ENCODE assay signal across 9 cellular contexts in genomic region chr14:88013750-88014349, GRCh38. TPM values are rescaled to one million over a fixed set of nuclear protein-coding genes. Genes with fewer than 3 reads are reported as not detected.
A peak's percentile ranks its signal among the peaks of the same experiment; 100 is the strongest.
DNase-seq lines count a peak whose midpoint lies in the region; ATAC-seq and TF ChIP-seq lines count a peak whose summit lies in the region.
"Had no signal": no experiment of that assay in that cellular context is flagged by ENCODE, and none has a peak within 500 bp of the region (broad histone marks: within the 10 kb centered on the region; RNA-seq: fewer than 3 reads in every experiment).

No MANE protein-coding gene starts in this region.

- peak; percentile 90 for DNase-seq in Ammon's horn (ENCODE audit: low spot score)
- peak; percentile 26 for DNase-seq in NCI-H1105 treated with DMSO at 0.1 percent for 48 hours (lab: John Stamatoyannopoulos, UW)
- peak; percentile 15 for DNase-seq in SKM-1 (lab: John Stamatoyannopoulos, UW; ENCODE audit: unreplicated experiment)
- peak; percentile 68 for DNase-seq in dedifferentiated amniotic fluid mesenchymal stem cell (ENCODE audit: extremely low spot score)
- DNase-seq in stimulated activated naive B cell treated with anti-CD40 and anti-IgM and Interleukin-4, amounts not matched to agents 10 μg/mL and 1 μg/mL and 100 μg/mL, for 72 hours = peak; percentile 36

- TF ChIP-seq RAD21 in liver (IDR thresholded peaks at IDR 0.05) = peak; percentile 97 to 98

- no peaks in the 10 kb centered on the region for H3K27me3 Mint-ChIP-seq in stimulated activated naive B cell treated with anti-CD40 and anti-IgM and Interleukin-4, amounts not matched to agents 10 μg/mL and 1 μg/mL and 100 μg/mL, for 72 hours

- H3K9me3 Mint-ChIP-seq in stimulated activated naive B cell treated with anti-CD40 and anti-IgM and Interleukin-4, amounts not matched to agents 10 μg/mL and 1 μg/mL and 100 μg/mL, for 72 hours = no peaks in the 10 kb centered on the region

- peaks cover 0 to 11% (median 0%) of the 10 kb centered on the region in 4 donors for H3K4me1 ChIP-seq in liver (ENCODE audit: control insufficient read depth in 4 of 4, insufficient read depth in 4 of 4, low read length in 3 of 4)

- peaks cover 19 to 43% of the 10 kb centered on the region in 2 donors for H3K36me3 Mint-ChIP-seq in stimulated activated naive B cell treated with anti-CD40 and anti-IgM and Interleukin-4, amounts not matched to agents 10 μg/mL and 1 μg/mL and 100 μg/mL, for 72 hours

- no peaks in the 10 kb centered on the region for H3K36me3 ChIP-seq in liver (ENCODE audit: control insufficient read depth in 4 of 4, insufficient read depth in 3 of 4, low read depth in 1 of 4, low read length in 3 of 4)

- no peak overlapping the region for H3K27ac Mint-ChIP-seq in stimulated activated naive B cell treated with anti-CD40 and anti-IgM and Interleukin-4, amounts not matched to agents 10 μg/mL and 1 μg/mL and 100 μg/mL, for 72 hours

- peak; percentile 98 for TF ChIP-seq CTCF in liver (IDR thresholded peaks at IDR 0.05; ENCODE audit: low read depth, low read length, missing input control)

- ATAC-seq in GM18508 (IDR thresholded peaks at IDR 0.05; ENCODE audit: insufficient read depth, unreplicated experiment) (peak; percentile 92), HG02870 (IDR thresholded peaks at IDR 0.05; ENCODE audit: unreplicated experiment) (peak; percentile 86)
- ATAC-seq in stimulated activated naive B cell treated with anti-CD40 and anti-IgM and Interleukin-4, amounts not matched to agents 10 μg/mL and 1 μg/mL and 100 μg/mL, for 72 hours (replicated peaks) = peak; percentile 93

- WGBS in liver = 3% methylated on average over 7 of the region's 7 CpGs

- no peaks in the 10 kb centered on the region for H3K27me3 ChIP-seq in liver (ENCODE audit: control insufficient read depth in 4 of 4, insufficient read depth in 4 of 4, low read length in 3 of 4)

- H3K4me3 ChIP-seq in liver (ENCODE audit: low read depth in 1 of 3, low read length in 3 of 3) = no peak overlapping the region
- H3K4me3 ChIP-seq: SK-N-MC had no signal

- peaks cover 24 to 42% of the 10 kb centered on the region in 2 donors for H3K4me1 Mint-ChIP-seq in stimulated activated naive B cell treated with anti-CD40 and anti-IgM and Interleukin-4, amounts not matched to agents 10 μg/mL and 1 μg/mL and 100 μg/mL, for 72 hours

- no peaks in the 10 kb centered on the region for H3K9me3 ChIP-seq in liver (ENCODE audit: control insufficient read depth in 4 of 4, low read length in 3 of 4)

- H3K9ac ChIP-seq in liver (ENCODE audit: low read depth in 1 of 2, low read length in 2 of 2) = no peak overlapping the region

- no peak overlapping the region for H3K4me3 Mint-ChIP-seq in stimulated activated naive B cell treated with anti-CD40 and anti-IgM and Interleukin-4, amounts not matched to agents 10 μg/mL and 1 μg/mL and 100 μg/mL, for 72 hours

- H3K27ac ChIP-seq in liver (ENCODE audit: low read depth in 1 of 2, low read length in 2 of 2) = no peak overlapping the region
- H3K27ac ChIP-seq: SK-N-MC had no signal

TF ChIP-seq in liver, 16 proteins besides CTCF, POLR2A, EP300 and RAD21:
- TF ChIP-seq RXRA (IDR thresholded peaks at IDR 0.05) = peak in 1 of 2 donors; percentile 11
- TF ChIP-seq HNF4G (IDR thresholded peaks at IDR 0.05) = no peak

RNA-seq across cellular contexts. Expression of gene GPR65, which starts 8.9 kb away (rescaled TPM):
- total RNA-seq in liver = 1 to 10 TPM; 2.3 to 4.5 TPM
- 1 to 10 TPM in 1 of 2 donors, under 1 TPM in 1; 0.72 to 1.0 TPM for polyA plus RNA-seq in liver

RNA-seq across cellular contexts. Expression of gene GALC, which starts 20.9 kb away (rescaled TPM):
- 10 to 100 TPM; 13.0 to 20.8 TPM for total RNA-seq in liver
- 10 to 100 TPM in 1 of 2 donors, 1 to 10 TPM in 1; 2.8 to 11.3 TPM for polyA plus RNA-seq in liver

Comparison
In these comparisons a context has a peak if more than half of its experiments do, and no peak if none do; other contexts are left out.
1. DNase-seq: peak in every context shown above with its lines; median percentile 90 in Ammon's horn; 68 in dedifferentiated amniotic fluid mesenchymal stem cell; 36 in stimulated activated naive B cell treated with anti-CD40 and anti-IgM and Interleukin-4, amounts not matched to agents 10 μg/mL and 1 μg/mL and 100 μg/mL, for 72 hours; 26 in NCI-H1105 treated with DMSO at 0.1 percent for 48 hours; 15 in SKM-1.